19 cellular contexts compared by ENCODE assay signal in genomic region chr2:69720922-69721491, GRCh38. TPM values are rescaled to one million over a fixed set of nuclear protein-coding genes. Genes with fewer than 3 reads are reported as not detected.
DNase-seq lines count a peak whose midpoint lies in the region; ATAC-seq and TF ChIP-seq lines count a peak whose summit lies in the region.
"Had no signal": no experiment of that assay in that cellular context is flagged by ENCODE, and none has a peak within 500 bp of the region (broad histone marks: within the 10 kb centered on the region; RNA-seq: fewer than 3 reads in every experiment).

No MANE protein-coding gene starts in this region.

- H3K27ac Mint-ChIP-seq in CD14-positive monocyte: no peak overlapping the region
- no peak overlapping the region for H3K27ac Mint-ChIP-seq in mesothelial cell of epicardium
- no peak overlapping the region for H3K27ac Mint-ChIP-seq in T-helper 17 cell
- H3K27ac Mint-ChIP-seq: CD4-positive, alpha-beta memory T cell; T-cell had no signal

- H3K4me1 Mint-ChIP-seq in CD14-positive monocyte (peaks cover 6% of the 10 kb centered on the region), mesothelial cell of epicardium (peaks cover 3% of the 10 kb centered on the region), T-helper 17 cell (peaks cover 7% of the 10 kb centered on the region)

- no peak for DNase-seq in CD14-positive monocyte (ENCODE audit: low spot score)
- peak; percentile 54 for DNase-seq in NCI-H146 treated with DMSO at 0.1 percent for 48 hours (lab: John Stamatoyannopoulos, UW; ENCODE audit: unreplicated experiment)
- DNase-seq in myocyte (ENCODE audit: low read depth): peak; percentile 26
- DNase-seq in mesothelial cell of epicardium (ENCODE audit: low spot score in 2 of 2, unreplicated experiment in 2 of 2): no peak
- DNase-seq in T-helper 17 cell: no peak
- DNase-seq in NCI-H1048 (lab: John Stamatoyannopoulos, UW): no peak
- DNase-seq: CD4-positive, alpha-beta memory T cell; NCI-H1092 treated with DMSO at 0.1 percent for 48 hours; NCI-H1694 treated with DMSO at 0.1 percent for 48 hours; NCI-H2227 treated with DMSO at 0.1 percent for 48 hours; NCI-H526 treated with DMSO at 0.1 percent for 48 hours; NK-92 treated with Interleukin-12 subunit alpha and Interleukin-12 subunit beta, amount 100 ng/mL, for 24 hours; T-cell had no signal

- no peak overlapping the region for H3K4me3 Mint-ChIP-seq in CD14-positive monocyte
- H3K4me3 Mint-ChIP-seq in mesothelial cell of epicardium: no peak overlapping the region
- H3K4me3 Mint-ChIP-seq in T-helper 17 cell: no peak overlapping the region
- H3K4me3 Mint-ChIP-seq: CD4-positive, alpha-beta memory T cell; T-cell had no signal

- H3K9me3 Mint-ChIP-seq in CD14-positive monocyte: peaks cover 0 to under 1% (median 0%) of the 10 kb centered on the region in 7 donors
- H3K9me3 Mint-ChIP-seq in mesothelial cell of epicardium: no peaks in the 10 kb centered on the region
- H3K9me3 Mint-ChIP-seq: CD4-positive, alpha-beta memory T cell; T-cell had no signal

- no peak for ATAC-seq in SK-N-SH treated with all-trans-retinoic acid at 6 μM for 48 hours
- ATAC-seq in T-helper 17 cell: no peak
- ATAC-seq in HG03521 (IDR thresholded peaks at IDR 0.05; ENCODE audit: unreplicated experiment): no peak
- ATAC-seq: Right ventricle myocardium inferior, T-cell had no signal

- no peaks in the 10 kb centered on the region for H3K9me3 ChIP-seq in T-helper 17 cell (ENCODE audit: control insufficient read depth, low read length, poor library complexity, severe bottlenecking)
- H3K9me3 ChIP-seq: BLaER1, Caco-2, SJCRH30 had no signal

- intact Hi-C loops in CD14-positive monocyte (cut with micrococcal nuclease): loop anchor here in 1 of 2 donors (10.0 kb wide), 1 partner anchor 336 kb away; the partner anchor contains the start of gene GFPT1

- TF ChIP-seq CTCF in CD14-positive monocyte (IDR thresholded peaks at IDR 0.05) (peak; percentile 7), mesothelial cell of epicardium (IDR thresholded peaks at IDR 0.05; ENCODE audit: unreplicated experiment) (no peak)

- H3K27me3 Mint-ChIP-seq in CD14-positive monocyte (ENCODE audit: low read depth in 3 of 3) (peaks cover 0 to 6% (median 3%) of the 10 kb centered on the region in 3 donors), mesothelial cell of epicardium (ENCODE audit: low read depth) (no peaks in the 10 kb centered on the region), T-helper 17 cell (no peaks in the 10 kb centered on the region)
- H3K27me3 Mint-ChIP-seq: CD4-positive, alpha-beta memory T cell; T-cell had no signal

- H3K36me3 Mint-ChIP-seq in CD14-positive monocyte (no peaks in the 10 kb centered on the region), mesothelial cell of epicardium (no peaks in the 10 kb centered on the region), T-helper 17 cell (ENCODE audit: low read depth) (no peaks in the 10 kb centered on the region)
- H3K36me3 Mint-ChIP-seq: CD4-positive, alpha-beta memory T cell; T-cell had no signal

TF ChIP-seq in SK-N-SH treated with all-trans-retinoic acid at 6 μM for 48 hours, 23 proteins besides CTCF, POLR2A, EP300 and RAD21:
- TF ChIP-seq TCF4 (CRISPR knock-in tag; IDR thresholded peaks at IDR 0.05; ENCODE audit: borderline replicate concordance) (peak; percentile 45; the same call in 1 of the 2 replicates), CREB5 (CRISPR knock-in tag; IDR thresholded peaks at IDR 0.05; ENCODE audit: low read depth) (no peak), GLIS3 (CRISPR knock-in tag; IDR thresholded peaks at IDR 0.05) (no peak)
TF ChIP-seq in SK-N-SH treated with all-trans-retinoic acid at 6 μM for 48 hours: peak in this region for 1.

RNA-seq across cellular contexts. Expression of gene ANXA4, which starts 20.9 kb away (rescaled TPM):
- 10 to 100 TPM; 64.7 to 95.7 TPM for polyA plus RNA-seq in CD14-positive monocyte
- total RNA-seq in myocyte: 18.1 and 28.5 TPM in 2 replicates
- 110 TPM for polyA plus RNA-seq in myocyte (2012)
- 41.4 to 45.1 TPM (median 42.2 TPM) in 3 replicates for total RNA-seq in mesothelial cell of epicardium
- total RNA-seq in T-helper 17 cell: 10 to 100 TPM; 11.4 to 13.4 TPM

Comparison
In these comparisons a context has a peak if more than half of its experiments do, and no peak if none do; other contexts are left out.
1. DNase-seq: peak in NCI-H146 treated with DMSO at 0.1 percent for 48 hours (single experiment) and myocyte (single experiment); none in CD14-positive monocyte (single experiment), mesothelial cell of epicardium (0 of 2), T-helper 17 cell (0 of 3) and NCI-H1048 (single experiment).